In genomic region chr17:1650731-1651558, GRCh38 we compare ENCODE assay signal across 1 cellular context.
TF ChIP-seq lines count a peak whose summit lies in the region.

No MANE protein-coding gene starts in this region.

TF ChIP-seq in endothelial cell of umbilical vein, 7 proteins besides CTCF, POLR2A, EP300 and RAD21:
- TF ChIP-seq MAX (IDR thresholded peaks at IDR 0.05; ENCODE audit: insufficient read depth, insufficient read length): no peak
- TF ChIP-seq GATA2 (IDR thresholded peaks at IDR 0.05; ENCODE audit: insufficient read depth, insufficient read length, low read depth, low read length): no peak
- TF ChIP-seq MYC (IDR thresholded peaks at IDR 0.05; ENCODE audit: low read depth, low read length): no peak
- TF ChIP-seq FOS (IDR thresholded peaks at IDR 0.05; ENCODE audit: borderline replicate concordance, insufficient read depth, low read length): no peak
- TF ChIP-seq POLR2AphosphoS5 (IDR thresholded peaks at IDR 0.05; ENCODE audit: insufficient read depth, low read depth, low read length): no peak
- TF ChIP-seq JUN (IDR thresholded peaks at IDR 0.05; ENCODE audit: borderline replicate concordance, insufficient read depth, insufficient read length, low read depth): no peak
- TF ChIP-seq EZH2 (IDR thresholded peaks at IDR 0.05; ENCODE audit: borderline replicate concordance, low read depth, low read length, severe bottlenecking): no peak
